ENCODE assay signal across 1 cellular context in the genomic region with DNA sequence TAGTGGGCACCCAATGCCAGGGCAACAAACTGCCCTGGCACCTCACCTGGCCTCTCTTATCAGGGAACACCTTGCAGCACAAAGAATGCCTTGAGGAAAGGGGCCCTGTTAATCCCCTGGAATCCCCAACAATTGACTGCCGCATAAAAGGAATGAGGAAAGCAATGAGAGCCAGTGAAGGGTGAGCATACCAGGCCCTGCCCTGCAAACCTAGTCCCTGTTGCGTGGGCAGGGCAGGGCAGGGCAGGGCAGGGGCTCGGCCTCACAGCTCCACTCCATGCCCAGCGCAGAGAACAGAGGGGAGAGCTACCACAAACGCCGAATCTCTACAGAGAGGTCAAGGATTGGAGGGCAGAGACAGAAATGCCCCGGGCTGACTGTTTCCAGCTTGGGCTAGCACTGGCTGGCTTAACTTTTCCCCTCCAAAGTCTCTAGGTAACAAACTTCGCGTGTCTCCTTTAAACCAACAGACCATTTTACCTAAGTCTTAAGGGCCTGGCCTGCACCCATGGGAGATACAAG.
TF ChIP-seq lines count a peak whose summit lies in the region.

No MANE protein-coding gene starts in this region.

TF ChIP-seq in H1, 55 proteins besides CTCF, POLR2A, EP300 and RAD21 (continued from another document):
- TF ChIP-seq BACH1 (IDR thresholded peaks at IDR 0.05; ENCODE audit: low read length) (no peak), KDM1A (IDR thresholded peaks at IDR 0.05; ENCODE audit: borderline replicate concordance, low read length) (no peak), ATF3 (IDR thresholded peaks at IDR 0.05; ENCODE audit: insufficient read depth, low read depth, low read length) (no peak), RXRA (IDR thresholded peaks at IDR 0.05; ENCODE audit: insufficient read depth, low read depth, low read length) (no peak), MAX (IDR thresholded peaks at IDR 0.05) (no peak), SIX5 (IDR thresholded peaks at IDR 0.05; ENCODE audit: low read depth, low read length) (no peak), TBP (IDR thresholded peaks at IDR 0.05; ENCODE audit: low read depth, low read length) (no peak; the same call in 1 of the 2 replicates), RFX5 (IDR thresholded peaks at IDR 0.05; ENCODE audit: borderline replicate concordance, low read depth, low read length) (no peak), TEAD4 (IDR thresholded peaks at IDR 0.05; ENCODE audit: low read depth, low read length) (peak; percentile 80; the same call in 1 of the 2 replicates), ASH2L (IDR thresholded peaks at IDR 0.05; ENCODE audit: low read length) (peak; percentile 35), PHF8 (conservative IDR thresholded peaks at IDR 0.05; ENCODE audit: low read depth, low read length) (no peak), YY1 (IDR thresholded peaks at IDR 0.05; ENCODE audit: low read depth, low read length) (no peak), JUND (IDR thresholded peaks at IDR 0.05; ENCODE audit: low read length) (no peak), USF2 (IDR thresholded peaks at IDR 0.05; ENCODE audit: low read length) (no peak), TCF12 (IDR thresholded peaks at IDR 0.05; ENCODE audit: low read depth, low read length) (0 out of 2 replicates have a peak, but pooled peaks have one; percentile 49), CHD2 (IDR thresholded peaks at IDR 0.05; ENCODE audit: low read length) (no peak), NRF1 (IDR thresholded peaks at IDR 0.05; ENCODE audit: low read depth, low read length) (no peak), CBX5 (IDR thresholded peaks at IDR 0.05; ENCODE audit: low read depth, low read length) (no peak), SIRT6 (IDR thresholded peaks at IDR 0.05; ENCODE audit: low read length) (no peak), RBBP5 (IDR thresholded peaks at IDR 0.05; ENCODE audit: borderline replicate concordance, low read depth, low read length) (peak; percentile 7; the same call in 1 of the 2 replicates), BRCA1 (IDR thresholded peaks at IDR 0.05; ENCODE audit: low read depth, low read length) (no peak), EZH2 (IDR thresholded peaks at IDR 0.05; ENCODE audit: low read depth, low read length, severe bottlenecking) (peak; percentile 31)
- TF ChIP-seq, protein P1, sequence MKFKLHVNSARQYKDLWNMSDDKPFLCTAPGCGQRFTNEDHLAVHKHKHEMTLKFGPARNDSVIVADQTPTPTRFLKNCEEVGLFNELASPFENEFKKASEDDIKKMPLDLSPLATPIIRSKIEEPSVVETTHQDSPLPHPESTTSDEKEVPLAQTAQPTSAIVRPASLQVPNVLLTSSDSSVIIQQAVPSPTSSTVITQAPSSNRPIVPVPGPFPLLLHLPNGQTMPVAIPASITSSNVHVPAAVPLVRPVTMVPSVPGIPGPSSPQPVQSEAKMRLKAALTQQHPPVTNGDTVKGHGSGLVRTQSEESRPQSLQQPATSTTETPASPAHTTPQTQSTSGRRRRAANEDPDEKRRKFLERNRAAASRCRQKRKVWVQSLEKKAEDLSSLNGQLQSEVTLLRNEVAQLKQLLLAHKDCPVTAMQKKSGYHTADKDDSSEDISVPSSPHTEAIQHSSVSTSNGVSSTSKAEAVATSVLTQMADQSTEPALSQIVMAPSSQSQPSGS (IDR thresholded peaks at IDR 0.05; ENCODE audit: low read length) = no peak
